Comparison of ENCODE assay signal across 1 cellular context in the genomic region with DNA sequence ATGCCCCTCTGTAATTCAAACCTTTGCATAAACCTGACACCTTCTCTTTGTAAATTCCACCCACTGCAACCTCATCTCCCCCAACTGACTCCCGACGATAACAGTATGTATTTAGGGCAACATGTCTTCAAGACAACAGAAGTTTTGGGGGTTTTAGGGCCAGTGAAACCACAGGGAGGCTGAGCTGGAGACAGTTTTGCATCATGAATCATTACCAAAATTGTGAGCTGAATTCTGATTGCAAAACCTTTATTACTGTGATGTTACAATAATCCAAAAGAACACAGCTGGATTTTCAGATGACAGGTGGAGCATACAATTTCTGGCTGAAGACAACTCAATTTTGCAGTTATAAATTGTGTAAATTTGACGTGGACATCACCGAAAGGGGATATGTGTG.
TF ChIP-seq lines count a peak whose summit lies in the region.

No MANE protein-coding gene starts in this region.

TF ChIP-seq in GM23338, 12 proteins besides CTCF, POLR2A, EP300 and RAD21 (continued from another document):
- TF ChIP-seq, protein P1, sequence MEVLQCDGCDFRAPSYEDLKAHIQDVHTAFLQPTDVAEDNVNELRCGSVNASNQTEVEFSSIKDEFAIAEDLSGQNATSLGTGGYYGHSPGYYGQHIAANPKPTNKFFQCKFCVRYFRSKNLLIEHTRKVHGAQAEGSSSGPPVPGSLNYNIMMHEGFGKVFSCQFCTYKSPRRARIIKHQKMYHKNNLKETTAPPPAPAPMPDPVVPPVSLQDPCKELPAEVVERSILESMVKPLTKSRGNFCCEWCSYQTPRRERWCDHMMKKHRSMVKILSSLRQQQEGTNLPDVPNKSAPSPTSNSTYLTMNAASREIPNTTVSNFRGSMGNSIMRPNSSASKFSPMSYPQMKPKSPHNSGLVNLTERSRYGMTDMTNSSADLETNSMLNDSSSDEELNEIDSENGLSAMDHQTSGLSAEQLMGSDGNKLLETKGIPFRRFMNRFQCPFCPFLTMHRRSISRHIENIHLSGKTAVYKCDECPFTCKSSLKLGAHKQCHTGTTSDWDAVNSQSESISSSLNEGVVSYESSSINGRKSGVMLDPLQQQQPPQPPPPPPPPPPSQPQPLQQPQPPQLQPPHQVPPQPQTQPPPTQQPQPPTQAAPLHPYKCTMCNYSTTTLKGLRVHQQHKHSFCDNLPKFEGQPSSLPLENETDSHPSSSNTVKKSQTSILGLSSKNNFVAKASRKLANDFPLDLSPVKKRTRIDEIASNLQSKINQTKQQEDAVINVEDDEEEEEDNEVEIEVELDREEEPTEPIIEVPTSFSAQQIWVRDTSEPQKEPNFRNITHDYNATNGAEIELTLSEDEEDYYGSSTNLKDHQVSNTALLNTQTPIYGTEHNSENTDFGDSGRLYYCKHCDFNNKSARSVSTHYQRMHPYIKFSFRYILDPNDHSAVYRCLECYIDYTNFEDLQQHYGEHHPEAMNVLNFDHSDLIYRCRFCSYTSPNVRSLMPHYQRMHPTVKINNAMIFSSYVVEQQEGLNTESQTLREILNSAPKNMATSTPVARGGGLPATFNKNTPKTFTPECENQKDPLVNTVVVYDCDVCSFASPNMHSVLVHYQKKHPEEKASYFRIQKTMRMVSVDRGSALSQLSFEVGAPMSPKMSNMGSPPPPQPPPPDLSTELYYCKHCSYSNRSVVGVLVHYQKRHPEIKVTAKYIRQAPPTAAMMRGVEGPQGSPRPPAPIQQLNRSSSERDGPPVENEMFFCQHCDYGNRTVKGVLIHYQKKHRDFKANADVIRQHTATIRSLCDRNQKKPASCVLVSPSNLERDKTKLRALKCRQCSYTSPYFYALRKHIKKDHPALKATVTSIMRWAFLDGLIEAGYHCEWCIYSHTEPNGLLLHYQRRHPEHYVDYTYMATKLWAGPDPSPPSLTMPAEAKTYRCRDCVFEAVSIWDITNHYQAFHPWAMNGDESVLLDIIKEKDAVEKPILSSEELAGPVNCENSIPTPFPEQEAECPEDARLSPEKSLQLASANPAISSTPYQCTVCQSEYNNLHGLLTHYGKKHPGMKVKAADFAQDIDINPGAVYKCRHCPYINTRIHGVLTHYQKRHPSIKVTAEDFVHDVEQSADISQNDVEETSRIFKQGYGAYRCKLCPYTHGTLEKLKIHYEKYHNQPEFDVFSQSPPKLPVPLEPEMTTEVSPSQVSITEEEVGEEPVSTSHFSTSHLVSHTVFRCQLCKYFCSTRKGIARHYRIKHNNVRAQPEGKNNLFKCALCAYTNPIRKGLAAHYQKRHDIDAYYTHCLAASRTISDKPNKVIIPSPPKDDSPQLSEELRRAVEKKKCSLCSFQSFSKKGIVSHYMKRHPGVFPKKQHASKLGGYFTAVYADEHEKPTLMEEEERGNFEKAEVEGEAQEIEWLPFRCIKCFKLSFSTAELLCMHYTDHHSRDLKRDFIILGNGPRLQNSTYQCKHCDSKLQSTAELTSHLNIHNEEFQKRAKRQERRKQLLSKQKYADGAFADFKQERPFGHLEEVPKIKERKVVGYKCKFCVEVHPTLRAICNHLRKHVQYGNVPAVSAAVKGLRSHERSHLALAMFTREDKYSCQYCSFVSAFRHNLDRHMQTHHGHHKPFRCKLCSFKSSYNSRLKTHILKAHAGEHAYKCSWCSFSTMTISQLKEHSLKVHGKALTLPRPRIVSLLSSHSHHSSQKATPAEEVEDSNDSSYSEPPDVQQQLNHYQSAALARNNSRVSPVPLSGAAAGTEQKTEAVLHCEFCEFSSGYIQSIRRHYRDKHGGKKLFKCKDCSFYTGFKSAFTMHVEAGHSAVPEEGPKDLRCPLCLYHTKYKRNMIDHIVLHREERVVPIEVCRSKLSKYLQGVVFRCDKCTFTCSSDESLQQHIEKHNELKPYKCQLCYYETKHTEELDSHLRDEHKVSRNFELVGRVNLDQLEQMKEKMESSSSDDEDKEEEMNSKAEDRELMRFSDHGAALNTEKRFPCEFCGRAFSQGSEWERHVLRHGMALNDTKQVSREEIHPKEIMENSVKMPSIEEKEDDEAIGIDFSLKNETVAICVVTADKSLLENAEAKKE (CRISPR knock-in tag; IDR thresholded peaks at IDR 0.05): no peak
- TF ChIP-seq EZH2 (IDR thresholded peaks at IDR 0.05; ENCODE audit: low read depth, unreplicated experiment) (no peak), ZNF114 (CRISPR knock-in tag; IDR thresholded peaks at IDR 0.05) (no peak), NANOG (IDR thresholded peaks at IDR 0.05; ENCODE audit: borderline replicate concordance) (no peak), STAT1 (IDR thresholded peaks at IDR 0.05; ENCODE audit: unreplicated experiment) (no peak), ZNF331 (CRISPR knock-in tag; IDR thresholded peaks at IDR 0.05; ENCODE audit: low read depth) (no peak), POLR2AphosphoS5 (IDR thresholded peaks at IDR 0.05; ENCODE audit: low read depth) (no peak), EZH2phosphoT487 (IDR thresholded peaks at IDR 0.05; ENCODE audit: unreplicated experiment) (no peak)
- TF ChIP-seq, protein P2, sequence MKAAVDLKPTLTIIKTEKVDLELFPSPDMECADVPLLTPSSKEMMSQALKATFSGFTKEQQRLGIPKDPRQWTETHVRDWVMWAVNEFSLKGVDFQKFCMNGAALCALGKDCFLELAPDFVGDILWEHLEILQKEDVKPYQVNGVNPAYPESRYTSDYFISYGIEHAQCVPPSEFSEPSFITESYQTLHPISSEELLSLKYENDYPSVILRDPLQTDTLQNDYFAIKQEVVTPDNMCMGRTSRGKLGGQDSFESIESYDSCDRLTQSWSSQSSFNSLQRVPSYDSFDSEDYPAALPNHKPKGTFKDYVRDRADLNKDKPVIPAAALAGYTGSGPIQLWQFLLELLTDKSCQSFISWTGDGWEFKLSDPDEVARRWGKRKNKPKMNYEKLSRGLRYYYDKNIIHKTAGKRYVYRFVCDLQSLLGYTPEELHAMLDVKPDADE (IDR thresholded peaks at IDR 0.05): no peak
